Comparison of ENCODE assay signal across 9 cellular contexts in the genomic region with DNA sequence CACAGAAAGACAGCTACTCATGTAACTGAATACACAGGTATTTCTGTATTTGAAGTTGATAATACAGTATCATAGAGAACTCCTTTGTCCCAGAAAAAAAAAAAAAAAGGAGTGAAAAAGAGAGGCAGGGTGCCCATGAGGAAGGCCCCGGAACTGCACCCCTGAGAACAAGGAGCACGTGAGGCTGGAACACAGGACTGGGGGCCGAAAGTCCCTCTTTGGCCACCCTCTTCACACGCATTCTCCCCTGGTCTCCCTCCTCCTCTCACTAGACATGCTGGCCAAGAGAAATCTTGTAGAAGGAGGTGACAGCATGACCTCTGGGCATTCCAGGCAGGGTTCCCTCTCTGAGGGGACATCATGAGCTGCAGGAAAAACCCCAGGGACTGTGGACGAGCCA.
DNase-seq lines count a peak whose midpoint lies in the region; ATAC-seq, FAIRE-seq and TF ChIP-seq lines count a peak whose summit lies in the region.
"Had no signal": no experiment of that assay in that cellular context is flagged by ENCODE, and none has a peak within 500 bp of the region (broad histone marks: within the 10 kb centered on the region; RNA-seq: fewer than 3 reads in every experiment).

No MANE protein-coding gene starts in this region.

- in situ Hi-C loops in HepG2 (cut with HindIII; ENCODE audit: extremely low pct_ligation_motif_present, low pct_unique_long_range_greater_than_20kb): no loop called here

- no peak for DNase-seq in stimulated activated naive CD8-positive, alpha-beta T cell treated with anti-CD3 and anti-CD28 coated beads, Interleukin-15, Interleukin-2, amounts not matched to agents 100 U/mL and 50 U/mL, for 24 hours
- no peak for DNase-seq in chondrocyte (ENCODE audit: low spot score)
- DNase-seq in HepG2 (ENCODE audit: low spot score): no peak
- no peak for DNase-seq in GM10248 (ENCODE audit: extremely low spot score)
- DNase-seq in activated CD4-positive, CD25-positive, alpha-beta regulatory T cell (lab: John Stamatoyannopoulos, UW): no peak
- DNase-seq in C1 segment of cervical spinal cord (lab: John Stamatoyannopoulos, UW): no peak
- no peak for DNase-seq in kidney glomerular epithelial cell (lab: John Stamatoyannopoulos, UW)

- H3K9me3 Mint-ChIP-seq in stimulated activated naive CD8-positive, alpha-beta T cell treated with anti-CD3 and anti-CD28 coated beads, Interleukin-15, Interleukin-2, amounts not matched to agents 100 ng/mL and 50 ng/mL, for 24 hours: no peaks in the 10 kb centered on the region
- no peaks in the 10 kb centered on the region for H3K9me3 Mint-ChIP-seq in chondrocyte (ENCODE audit: low read depth)

- POLR2A ChIA-PET in HepG2 (lab: Yijun Ruan, JAX) (no interaction called here), GM10248 (lab: Yijun Ruan, JAX) (interaction anchor here (0.6 kb wide), 1 partner anchor 1971 kb away, joined by 4 read pairs; no protein-coding TSS in a partner anchor)

- no TSS peak for BruUV-seq in HepG2 (replicated peaks; lab: Mats Ljungman, UMichigan)

- peaks cover 82% of the 10 kb centered on the region for H3K36me3 Mint-ChIP-seq in stimulated activated naive CD8-positive, alpha-beta T cell treated with anti-CD3 and anti-CD28 coated beads, Interleukin-15, Interleukin-2, amounts not matched to agents 100 ng/mL and 50 ng/mL, for 24 hours (ENCODE audit: low read depth)
- peaks cover 32% of the 10 kb centered on the region for H3K36me3 Mint-ChIP-seq in chondrocyte (ENCODE audit: low read depth)

- no peaks in the 10 kb centered on the region for H3K27me3 ChIP-seq in HepG2 (ENCODE audit: control insufficient read depth in 1 of 2, insufficient read depth in 2 of 2, low read length in 2 of 2)

- WGBS in HepG2 (ENCODE audit: low lambda C conversion rate): 72% methylated on average over 5 of the region's 5 CpGs

- no peaks in the 10 kb centered on the region for H4K20me1 ChIP-seq in HepG2 (ENCODE audit: insufficient read depth, low read length)

- peak; percentile 44 for TF ChIP-seq CTCF in chondrocyte (IDR thresholded peaks at IDR 0.05)
- TF ChIP-seq CTCF in HepG2 (CRISPR knock-in tag; IDR thresholded peaks at IDR 0.05): no peak
- no peak for TF ChIP-seq CTCF in GM10248 (IDR thresholded peaks at IDR 0.05; ENCODE audit: control extremely low read depth, extremely low read depth, low read depth, missing control alignments)

- peak overlapping the region; percentile 61 for H3K27ac Mint-ChIP-seq in stimulated activated naive CD8-positive, alpha-beta T cell treated with anti-CD3 and anti-CD28 coated beads, Interleukin-15, Interleukin-2, amounts not matched to agents 100 ng/mL and 50 ng/mL, for 24 hours
- H3K27ac Mint-ChIP-seq in chondrocyte (ENCODE audit: unreplicated experiment): no peak overlapping the region

- H3K27me3 Mint-ChIP-seq in stimulated activated naive CD8-positive, alpha-beta T cell treated with anti-CD3 and anti-CD28 coated beads, Interleukin-15, Interleukin-2, amounts not matched to agents 100 ng/mL and 50 ng/mL, for 24 hours: no peaks in the 10 kb centered on the region
- no peaks in the 10 kb centered on the region for H3K27me3 Mint-ChIP-seq in chondrocyte (ENCODE audit: low read depth)

- no peak overlapping the region for H3K4me2 ChIP-seq in HepG2 (ENCODE audit: low read depth, low read length)

- H2AFZ ChIP-seq in HepG2 (ENCODE audit: low read length): no peak overlapping the region

- no peaks in the 10 kb centered on the region for H3K4me1 Mint-ChIP-seq in stimulated activated naive CD8-positive, alpha-beta T cell treated with anti-CD3 and anti-CD28 coated beads, Interleukin-15, Interleukin-2, amounts not matched to agents 100 ng/mL and 50 ng/mL, for 24 hours (ENCODE audit: low read depth)
- H3K4me1 Mint-ChIP-seq in chondrocyte (ENCODE audit: low read depth): peaks cover 19% of the 10 kb centered on the region

- TF ChIP-seq EP300 in HepG2 (IDR thresholded peaks at IDR 0.05; ENCODE audit: low read depth in 2 of 2, low read length in 2 of 2): no peak
- TF ChIP-seq EP300 in HepG2 (CRISPR knock-in tag; IDR thresholded peaks at IDR 0.05; ENCODE audit: borderline replicate concordance): no peak

- TF ChIP-seq RAD21 in HepG2 (CRISPR knock-in tag; IDR thresholded peaks at IDR 0.05): no peak

- no peak overlapping the region for H3K9ac ChIP-seq in HepG2 (ENCODE audit: insufficient read depth, low read depth, low read length)

- intact Hi-C loops in HepG2 (cut with micrococcal nuclease; ENCODE audit: unreplicated experiment): no loop called here

- CTCF ChIA-PET in HepG2 (lab: Yijun Ruan, JAX; ENCODE audit: low intra/inter-chr PET ratio, low total read pairs): no interaction called here
- CTCF ChIA-PET in GM10248 (lab: Yijun Ruan, JAX): interaction anchor here (1.0 to 1.8 kb wide), 2 partner anchors 9 to 190 kb away, joined by 3 to 10 read pairs; no protein-coding TSS in a partner anchor

- no peak overlapping the region for H3K4me3 ChIP-seq in HepG2 (replicated peaks in 1 of 3; ENCODE audit: insufficient read depth in 1 of 3, low read depth in 2 of 3, low read length in 3 of 3)

- H3K4me1 ChIP-seq in HepG2 (ENCODE audit: insufficient read depth, low read length): peaks cover 7% of the 10 kb centered on the region; the same call in 1 of the 2 replicates

- no peak for ATAC-seq in stimulated activated naive CD8-positive, alpha-beta T cell treated with anti-CD3 and anti-CD28 coated beads, Interleukin-15, Interleukin-2, amounts not matched to agents 100 U/mL and 50 U/mL, for 24 hours
- peak; percentile 82 for ATAC-seq in HepG2
- ATAC-seq: Panc1 had no signal

- FAIRE-seq in HepG2 (lab: Jason Lieb, UNC): no peak

- H3K9me3 ChIP-seq in HepG2 (ENCODE audit: low read length): no peaks in the 10 kb centered on the region

- H3K4me3 Mint-ChIP-seq in stimulated activated naive CD8-positive, alpha-beta T cell treated with anti-CD3 and anti-CD28 coated beads, Interleukin-15, Interleukin-2, amounts not matched to agents 100 ng/mL and 50 ng/mL, for 24 hours: no peak overlapping the region
- H3K4me3 Mint-ChIP-seq in chondrocyte (ENCODE audit: unreplicated experiment): no peak overlapping the region

- no peak for TF ChIP-seq POLR2A in HepG2 (IDR thresholded peaks at IDR 0.05; ENCODE audit: insufficient read depth in 1 of 2, low read depth in 2 of 2, low read length in 2 of 2)

- no peaks in the 10 kb centered on the region for H3K79me2 ChIP-seq in HepG2 (ENCODE audit: insufficient read depth, low read length)

- no peaks in the 10 kb centered on the region; a peak in 2 of 5 replicates for H3K36me3 ChIP-seq in HepG2 (replicated peaks in 1 of 2; ENCODE audit: control insufficient read depth in 1 of 2, insufficient read depth in 2 of 2, low read length in 2 of 2)

- H3K27ac ChIP-seq in HepG2 (ENCODE audit: extremely low read length, insufficient read depth, low read length): no peak overlapping the region

TF ChIP-seq in HepG2, 621 proteins besides CTCF, POLR2A, EP300 and RAD21:
- TF ChIP-seq MAFK (conservative IDR thresholded peaks at IDR 0.05 in 1 of 2, IDR thresholded peaks at IDR 0.05 in 1 of 2; ENCODE audit: low read length in 2 of 2) (no peak), ZNF660 (CRISPR knock-in tag; IDR thresholded peaks at IDR 0.05; ENCODE audit: borderline replicate concordance, low read depth) (no peak), ZNF251 (CRISPR knock-in tag; IDR thresholded peaks at IDR 0.05) (no peak)
